7 cellular contexts compared by ENCODE assay signal in genomic region chr3:10140996-10141546, GRCh38. TPM values are rescaled to one million over a fixed set of nuclear protein-coding genes. Genes with fewer than 3 reads are reported as not detected.
DNase-seq lines count a peak whose midpoint lies in the region; ATAC-seq and TF ChIP-seq lines count a peak whose summit lies in the region.

No MANE protein-coding gene starts in this region.

- no peaks in the 10 kb centered on the region for H3K9me3 Mint-ChIP-seq in T-helper 2 cell treated with Interferon-gamma antibody and Interleukin-4, amounts not matched to agents 5 μg/mL and 100 μg/mL, for 36 hours
- H3K9me3 Mint-ChIP-seq in glutamatergic neuron (ENCODE audit: unreplicated experiment), result peaks cover 5% of the 10 kb centered on the region

- peaks cover 9% of the 10 kb centered on the region for H3K4me1 ChIP-seq in smooth muscle cell (ENCODE audit: low read depth)

- H3K36me3 Mint-ChIP-seq in T-helper 2 cell treated with Interferon-gamma antibody and Interleukin-4, amounts not matched to agents 5 μg/mL and 100 μg/mL, for 36 hours (ENCODE audit: low read depth), result peaks cover 18% of the 10 kb centered on the region
- no peaks in the 10 kb centered on the region for H3K36me3 Mint-ChIP-seq in glutamatergic neuron (ENCODE audit: unreplicated experiment)

- H3K4me2 ChIP-seq in smooth muscle cell, result peak overlapping the region; percentile 78

- no peaks in the 10 kb centered on the region for H3K9me3 ChIP-seq in smooth muscle cell (replicated peaks; ENCODE audit: low read depth)

- no peaks in the 10 kb centered on the region for H3K27me3 ChIP-seq in smooth muscle cell (ENCODE audit: low read depth)

- no peak overlapping the region for H3K9ac ChIP-seq in smooth muscle cell (ENCODE audit: low read depth)

- peak overlapping the region; percentile 66 for H3K4me3 ChIP-seq in smooth muscle cell

- H4K20me1 ChIP-seq in smooth muscle cell (ENCODE audit: low read depth), result peaks cover 29% of the 10 kb centered on the region

- in situ Hi-C loops in GM13976 (cut with MboI; ENCODE audit: low sequenced_read_pairs, unreplicated experiment), result no loop called here

- peak overlapping the region; percentile 81 for H2AFZ ChIP-seq in smooth muscle cell (ENCODE audit: low read depth)

- H3K27ac Mint-ChIP-seq in T-helper 2 cell treated with Interferon-gamma antibody and Interleukin-4, amounts not matched to agents 5 μg/mL and 100 μg/mL, for 36 hours, result peak overlapping the region; percentile 92
- H3K27ac Mint-ChIP-seq in glutamatergic neuron (ENCODE audit: unreplicated experiment), result peak overlapping the region; percentile 52

- POLR2A ChIA-PET in HEK293T (lab: Yijun Ruan, JAX), result interaction anchor here (0.6 to 1.4 kb wide), 14 partner anchors 12 to 123 kb away, joined by 3 to 12 read pairs (median 3); partner anchors contain the start of genes FANCD2OS, IRAK2 and TATDN2

- H3K4me3 Mint-ChIP-seq in T-helper 2 cell treated with Interferon-gamma antibody and Interleukin-4, amounts not matched to agents 5 μg/mL and 100 μg/mL, for 36 hours, result peak overlapping the region; percentile 88
- peak overlapping the region; percentile 84 for H3K4me3 Mint-ChIP-seq in glutamatergic neuron (ENCODE audit: unreplicated experiment)

- peaks cover 42% of the 10 kb centered on the region for H3K79me2 ChIP-seq in smooth muscle cell (ENCODE audit: low read depth)

- no peak overlapping the region for H3K27ac ChIP-seq in smooth muscle cell (ENCODE audit: low read depth)

- CTCF ChIA-PET in HEK293T (lab: Yijun Ruan, JAX), result interaction anchor here (0.6 kb wide), 1 partner anchor 63 kb away, joined by 4 read pairs; no protein-coding TSS in a partner anchor

- 86% methylated on average over 23 of the region's 23 CpGs for WGBS in smooth muscle cell (ENCODE audit: low lambda C conversion rate)

- H3F3A ChIP-seq in smooth muscle cell (ENCODE audit: low read depth), result no peaks in the 10 kb centered on the region

- ATAC-seq in GM21381 (IDR thresholded peaks at IDR 0.05; ENCODE audit: unreplicated experiment), result no peak

- H3K27me3 Mint-ChIP-seq in T-helper 2 cell treated with Interferon-gamma antibody and Interleukin-4, amounts not matched to agents 5 μg/mL and 100 μg/mL, for 36 hours (ENCODE audit: low read depth), result no peaks in the 10 kb centered on the region
- H3K27me3 Mint-ChIP-seq in glutamatergic neuron (ENCODE audit: unreplicated experiment), result peaks cover 4% of the 10 kb centered on the region

- no peak for DNase-seq in HEK293T (ENCODE audit: extremely low spot score)
- DNase-seq in T-helper 2 cell treated with Interferon-gamma antibody and Interleukin-4, amounts not matched to agents 5 μg/mL and 100 μg/mL, for 36 hours (ENCODE audit: low spot score), result no peak
- no peak for DNase-seq in glutamatergic neuron
- DNase-seq in smooth muscle cell (lab: John Stamatoyannopoulos, UW; ENCODE audit: unreplicated experiment), result no peak
- DNase-seq in NOMO-1 (lab: John Stamatoyannopoulos, UW; ENCODE audit: unreplicated experiment in 2 of 2), result no peak
- DNase-seq in GM13976 (ENCODE audit: low spot score), result no peak

- TF ChIP-seq CTCF in glutamatergic neuron (IDR thresholded peaks at IDR 0.05; ENCODE audit: partially characterized antibody, unreplicated experiment) (no peak), smooth muscle cell (IDR thresholded peaks at IDR 0.05; ENCODE audit: borderline replicate concordance, insufficient read depth, poor library complexity, severe bottlenecking) (no peak), GM13976 (IDR thresholded peaks at IDR 0.05; ENCODE audit: borderline replicate concordance, control extremely low read depth, extremely low read depth, insufficient read depth, missing control alignments) (no peak)

- H3K4me1 Mint-ChIP-seq in T-helper 2 cell treated with Interferon-gamma antibody and Interleukin-4, amounts not matched to agents 5 μg/mL and 100 μg/mL, for 36 hours (ENCODE audit: low read depth), result peaks cover 25% of the 10 kb centered on the region
- H3K4me1 Mint-ChIP-seq in glutamatergic neuron (ENCODE audit: low read depth, unreplicated experiment), result peaks cover 6% of the 10 kb centered on the region

- H3K36me3 ChIP-seq in smooth muscle cell (ENCODE audit: low read depth), result no peaks in the 10 kb centered on the region

TF ChIP-seq in HEK293T, 16 proteins besides CTCF, POLR2A, EP300 and RAD21:
- TF ChIP-seq ZNF384 (IDR thresholded peaks at IDR 0.05), result peak; percentile 81
- TF ChIP-seq, protein P1, sequence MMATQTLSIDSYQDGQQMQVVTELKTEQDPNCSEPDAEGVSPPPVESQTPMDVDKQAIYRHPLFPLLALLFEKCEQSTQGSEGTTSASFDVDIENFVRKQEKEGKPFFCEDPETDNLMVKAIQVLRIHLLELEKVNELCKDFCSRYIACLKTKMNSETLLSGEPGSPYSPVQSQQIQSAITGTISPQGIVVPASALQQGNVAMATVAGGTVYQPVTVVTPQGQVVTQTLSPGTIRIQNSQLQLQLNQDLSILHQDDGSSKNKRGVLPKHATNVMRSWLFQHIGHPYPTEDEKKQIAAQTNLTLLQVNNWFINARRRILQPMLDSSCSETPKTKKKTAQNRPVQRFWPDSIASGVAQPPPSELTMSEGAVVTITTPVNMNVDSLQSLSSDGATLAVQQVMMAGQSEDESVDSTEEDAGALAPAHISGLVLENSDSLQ (IDR thresholded peaks at IDR 0.05), result no peak

RNA-seq across cellular contexts. Expression of gene VHL, which starts 0.5 kb away (rescaled TPM):
- 69.2 TPM for total RNA-seq in glutamatergic neuron (ENCODE audit: unreplicated experiment)
- total RNA-seq in smooth muscle cell, result 21.4 and 26.8 TPM in 2 replicates
- 13.9 and 19.5 TPM in 2 replicates for polyA plus RNA-seq in smooth muscle cell

RNA-seq across cellular contexts. Expression of gene IRAK2, which starts 23.6 kb away (rescaled TPM):
- total RNA-seq in glutamatergic neuron (ENCODE audit: unreplicated experiment) (0.20 TPM), smooth muscle cell (1.9 and 3.4 TPM in 2 replicates)
- polyA plus RNA-seq in smooth muscle cell, result 2.8 and 3.3 TPM in 2 replicates

RNA-seq across cellular contexts. Expression of gene BRK1, which starts 25.6 kb away (rescaled TPM):
- total RNA-seq in glutamatergic neuron (ENCODE audit: unreplicated experiment) (126 TPM), smooth muscle cell (111 and 117 TPM in 2 replicates)
- polyA plus RNA-seq in smooth muscle cell, result 228 and 231 TPM in 2 replicates

RNA-seq across cellular contexts. Expression of gene FANCD2OS, which starts 33.0 kb away (rescaled TPM):
- total RNA-seq in glutamatergic neuron (ENCODE audit: unreplicated experiment) (not detected), smooth muscle cell (not detected in 2 replicates)
- polyA plus RNA-seq in smooth muscle cell, result not detected in 2 replicates
